23 cellular contexts compared by ENCODE assay signal in genomic region chr11:10485646-10486045, GRCh38. TPM values are rescaled to one million over a fixed set of nuclear protein-coding genes. Genes with fewer than 3 reads are reported as not detected.
"Had no signal": no experiment of that assay in that cellular context is flagged by ENCODE, and none has a peak within 500 bp of the region (broad histone marks: within the 10 kb centered on the region; RNA-seq: fewer than 3 reads in every experiment).

No MANE protein-coding gene starts in this region.

- H3K4me3 Mint-ChIP-seq: activated naive CD4-positive, alpha-beta T cell treated with anti-CD3 and anti-CD28 coated beads for 36 hours; activated naive CD8-positive, alpha-beta T cell treated with anti-CD3 and anti-CD28 coated beads, Interleukin-2, amount 10 ng/mL, durations not matched to agents 7 days and 5 days; brain; dendritic cell treated with granulocyte-macrophage colony-stimulating factor and Interleukin-4, amounts not matched to agents 40 ng/mL and 50 ng/mL, for 4 days had no signal

- H3K27ac ChIP-seq: ascending aorta, cardiac muscle cell, left lung, lower lobe of right lung, pancreas, prostate gland, sigmoid colon, upper lobe of left lung, vagina had no signal

- ATAC-seq: left lung, lower lobe of right lung, mucosa of descending colon, pancreas had no signal

- H3K9me3 ChIP-seq: ascending aorta, left lung, lower lobe of right lung, mucosa of descending colon, pancreas, prostate gland, sigmoid colon, upper lobe of left lung, vagina had no signal

- H3K27ac Mint-ChIP-seq: activated naive CD4-positive, alpha-beta T cell treated with anti-CD3 and anti-CD28 coated beads for 36 hours; activated naive CD8-positive, alpha-beta T cell treated with anti-CD3 and anti-CD28 coated beads, Interleukin-2, amount 10 ng/mL, durations not matched to agents 7 days and 5 days; brain; dendritic cell treated with granulocyte-macrophage colony-stimulating factor and Interleukin-4, amounts not matched to agents 40 ng/mL and 50 ng/mL, for 4 days had no signal

- H3K36me3 ChIP-seq: ascending aorta, cardiac muscle cell, pancreas, prostate gland, sigmoid colon, vagina had no signal

- H3K27me3 ChIP-seq: ascending aorta, left lung, pancreas, sigmoid colon, upper lobe of left lung, vagina had no signal

- H3K36me3 Mint-ChIP-seq: brain had no signal

- H3K27me3 Mint-ChIP-seq: activated naive CD8-positive, alpha-beta T cell treated with anti-CD3 and anti-CD28 coated beads, Interleukin-2, amount 10 ng/mL, durations not matched to agents 7 days and 5 days; dendritic cell treated with granulocyte-macrophage colony-stimulating factor and Interleukin-4, amounts not matched to agents 40 ng/mL and 50 ng/mL, for 4 days had no signal

- H3K4me3 ChIP-seq: ascending aorta, cardiac muscle cell, left lung, lower lobe of right lung, mucosa of descending colon, pancreas, prostate gland, sigmoid colon, upper lobe of left lung, vagina had no signal

- DNase-seq: activated CD4-positive, alpha-beta T cell treated with anti-CD3 and anti-CD28 coated beads for 4 hours; activated CD4-positive, alpha-beta T cell treated with anti-CD3 and anti-CD28 coated beads, Interleukin-2, amount 50 U/mL, for 4 hours; activated naive CD4-positive, alpha-beta T cell treated with anti-CD3 and anti-CD28 coated beads for 36 hours; activated naive CD8-positive, alpha-beta T cell treated with anti-CD3 and anti-CD28 coated beads, Interleukin-2, amount 10 ng/mL, durations not matched to agents 7 days and 5 days; effector CD4-positive, alpha-beta T cell; kidney glomerular epithelial cell; left lung; lower lobe of right lung; mucosa of descending colon; pancreas; sigmoid colon; small intestine; stimulated activated CD4-positive, alpha-beta T cell treated with anti-CD3 and anti-CD28 coated beads, Interleukin-4, amount 100 ng/mL, for 24 hours; stimulated activated naive CD4-positive, alpha-beta T cell; T-helper 1 cell; upper lobe of left lung had no signal

- H3K4me1 ChIP-seq: lower lobe of right lung, pancreas, prostate gland had no signal

- H3K9me3 Mint-ChIP-seq: activated naive CD4-positive, alpha-beta T cell treated with anti-CD3 and anti-CD28 coated beads for 36 hours; activated naive CD8-positive, alpha-beta T cell treated with anti-CD3 and anti-CD28 coated beads, Interleukin-2, amount 10 ng/mL, durations not matched to agents 7 days and 5 days; brain; dendritic cell treated with granulocyte-macrophage colony-stimulating factor and Interleukin-4, amounts not matched to agents 40 ng/mL and 50 ng/mL, for 4 days had no signal

RNA-seq across cellular contexts. Expression of gene AMPD3, which starts 30.6 kb away (rescaled TPM):
- polyA plus RNA-seq: neural cell had no signal
